24 cellular contexts compared by ENCODE assay signal in genomic region chr15:57373251-57373881, GRCh38. TPM values are rescaled to one million over a fixed set of nuclear protein-coding genes. Genes with fewer than 3 reads are reported as not detected.
A peak's percentile ranks its signal among the peaks of the same experiment; 100 is the strongest.
DNase-seq lines count a peak whose midpoint lies in the region; ATAC-seq, FAIRE-seq and TF ChIP-seq lines count a peak whose summit lies in the region.
"Had no signal": no experiment of that assay in that cellular context is flagged by ENCODE, and none has a peak within 500 bp of the region (broad histone marks: within the 10 kb centered on the region; RNA-seq: fewer than 3 reads in every experiment).

No MANE protein-coding gene starts in this region.

- no peak overlapping the region for H2AFZ ChIP-seq in K562 (ENCODE audit: low read depth, low read length)
- H2AFZ ChIP-seq in osteoblast (ENCODE audit: low read length): no peak overlapping the region
- H2AFZ ChIP-seq: GM23338 had no signal

- no peak overlapping the region for H4K8ac ChIP-seq in mesendoderm (ENCODE audit: low read depth, low read length)

- 2% methylated on average over 4 of the region's 4 CpGs for WGBS in K562 (ENCODE audit: insufficient coverage, low coverage, missing lambda C conversion rate)
- WGBS in mesendoderm (ENCODE audit: extremely low coverage, insufficient coverage, low lambda C conversion rate): no CpG with 5 or more reads among the region's 4 CpGs

- TF ChIP-seq EP300 in K562 (IDR thresholded peaks at IDR 0.05; ENCODE audit: low read length): no peak

- H4K20me1 ChIP-seq in K562 (replicated peaks; ENCODE audit: control insufficient read depth, insufficient read depth, low read length) (peaks cover 8% of the 10 kb centered on the region; the same call in 1 of the 2 replicates), osteoblast (ENCODE audit: insufficient read depth, low read length) (no peaks in the 10 kb centered on the region)

- no peak overlapping the region for H3K23ac ChIP-seq in mesendoderm (ENCODE audit: low read length)

- H3K4me3 ChIP-seq in HEK293 (ENCODE audit: low read depth, low read length): no peak overlapping the region
- H3K4me3 ChIP-seq in K562: no peak overlapping the region
- no peak overlapping the region for H3K4me3 ChIP-seq in mesendoderm (ENCODE audit: low read length)
- no peak overlapping the region for H3K4me3 ChIP-seq in osteoblast (ENCODE audit: insufficient read depth, low read length)
- H3K4me3 ChIP-seq: BLaER1 treated with 17β-estradiol and CSF1 and Interleukin-3, amounts not matched to agents 10 nM and 100 nM; GM12878; GM23338; HAP-1 had no signal

- peaks cover 10% of the 10 kb centered on the region for H3K4me1 Mint-ChIP-seq in HFFc6 (ENCODE audit: low read depth)

- ATAC-seq in K562 (no peak), HG03571 (IDR thresholded peaks at IDR 0.05; ENCODE audit: unreplicated experiment) (no peak), HG02759 (IDR thresholded peaks at IDR 0.05; ENCODE audit: unreplicated experiment) (no peak)
- ATAC-seq: GM12878, GM23338 had no signal

- H3K4ac ChIP-seq in mesendoderm (ENCODE audit: low read depth, low read length): no peak overlapping the region

- no peak overlapping the region for H2BK5ac ChIP-seq in mesendoderm (ENCODE audit: low read length)

- H3K36me3 Mint-ChIP-seq in HFFc6 (ENCODE audit: low read depth): no peaks in the 10 kb centered on the region

- no peak overlapping the region for H3K27ac ChIP-seq in HEK293 (ENCODE audit: extremely low read depth, low read depth, low read length)
- H3K27ac ChIP-seq in K562 (ENCODE audit: extremely low read depth, low read depth, low read length): no peak overlapping the region
- H3K27ac ChIP-seq in mesendoderm (ENCODE audit: low read depth, low read length): no peak overlapping the region
- no peak overlapping the region for H3K27ac ChIP-seq in osteoblast (ENCODE audit: low read depth, low read length)
- H3K27ac ChIP-seq: BLaER1 treated with 17β-estradiol and CSF1 and Interleukin-3, amounts not matched to agents 10 nM and 100 nM had no signal

- H3K4me1 ChIP-seq in HEK293 (ENCODE audit: control insufficient read depth, insufficient read depth, low read length) (peaks cover 3% of the 10 kb centered on the region; the same call in 1 of the 2 replicates), K562 (replicated peaks in 1 of 2; ENCODE audit: control insufficient read depth in 2 of 2, insufficient read depth in 2 of 2, low read length in 2 of 2) (peaks cover 0 to 11% of the 10 kb centered on the region in 2 experiments; a peak in 2 of 5 replicates), mesendoderm (ENCODE audit: control insufficient read depth, low read depth, low read length) (peaks cover 5% of the 10 kb centered on the region), osteoblast (ENCODE audit: insufficient read depth, low read length) (peaks cover 6% of the 10 kb centered on the region)
- H3K4me1 ChIP-seq: BE2C had no signal

- H3K27me3 ChIP-seq in K562 (ENCODE audit: control insufficient read depth in 2 of 2, insufficient read depth in 2 of 2, low read length in 2 of 2): peaks cover 37 to 67% of the 10 kb centered on the region in 2 experiments
- H3K27me3 ChIP-seq in mesendoderm (ENCODE audit: insufficient read depth, low read length, poor library complexity): no peaks in the 10 kb centered on the region
- H3K27me3 ChIP-seq in osteoblast (ENCODE audit: insufficient read depth, low read length): peaks cover 46% of the 10 kb centered on the region

- no peak overlapping the region for H3K27ac Mint-ChIP-seq in HFFc6
- H3K27ac Mint-ChIP-seq: CD4-positive, alpha-beta T cell; CD8-positive, alpha-beta memory T cell; GM23338 had no signal

- H3K18ac ChIP-seq in mesendoderm (ENCODE audit: low read length): no peak overlapping the region

- H3K9ac ChIP-seq in K562 (ENCODE audit: insufficient read depth in 1 of 2, low read depth in 2 of 2, low read length in 2 of 2) (no peak overlapping the region), mesendoderm (ENCODE audit: low read length) (no peak overlapping the region)
- H3K9ac ChIP-seq: BLaER1 treated with 17β-estradiol and CSF1 and Interleukin-3, amounts not matched to agents 10 nM and 100 nM had no signal

- intact Hi-C loops in K562 (cut with micrococcal nuclease): no loop called here

- CTCF ChIA-PET in HEK293 (lab: Yijun Ruan, JAX): no interaction called here
- CTCF ChIA-PET in K562 (lab: Yijun Ruan, JAX; ENCODE audit: low intra/inter-chr PET ratio): no interaction called here

- no TSS peak for BruUV-seq in K562 (replicated peaks; lab: Mats Ljungman, UMichigan)

- no peaks in the 10 kb centered on the region for H3K79me1 ChIP-seq in mesendoderm (ENCODE audit: low read length)

- H2BK120ac ChIP-seq in mesendoderm (ENCODE audit: low read depth, low read length): no peak overlapping the region

- H2AK5ac ChIP-seq in mesendoderm (ENCODE audit: low read length): peak overlapping the region; percentile 76

- no peak for TF ChIP-seq RAD21 in K562 (CRISPR knock-in tag; conservative IDR thresholded peaks at IDR 0.05 in 1 of 2, IDR thresholded peaks at IDR 0.05 in 1 of 2)

- H3K9me3 ChIP-seq in HEK293 (ENCODE audit: control insufficient read depth, insufficient read depth, low read depth, low read length) (no peaks in the 10 kb centered on the region), K562 (replicated peaks; ENCODE audit: control insufficient read depth, insufficient read depth, low read depth, low read length) (no peaks in the 10 kb centered on the region), osteoblast (ENCODE audit: low read depth, low read length) (no peaks in the 10 kb centered on the region)
- H3K9me3 ChIP-seq: BE2C, HAP-1 had no signal

- H3K4me3 Mint-ChIP-seq in HFFc6: no peak overlapping the region
- H3K4me3 Mint-ChIP-seq: CD4-positive, alpha-beta T cell; CD8-positive, alpha-beta memory T cell; GM23338 had no signal

- H3K9me1 ChIP-seq in K562 (ENCODE audit: control insufficient read depth, insufficient read depth, low read length): no peaks in the 10 kb centered on the region

- no peak for TF ChIP-seq POLR2A in K562 (conservative IDR thresholded peaks at IDR 0.05)

- H3K9me3 Mint-ChIP-seq in HFFc6: no peaks in the 10 kb centered on the region
- H3K9me3 Mint-ChIP-seq: CD4-positive, alpha-beta T cell; CD8-positive, alpha-beta memory T cell; GM23338 had no signal

- no peak overlapping the region for H4K5ac ChIP-seq in mesendoderm (ENCODE audit: low read length)

- in situ Hi-C loops in K562 (cut with MboI): no loop called here

- TF ChIP-seq CTCF in HEK293 (tag by site-specific recombination; IDR thresholded peaks at IDR 0.05) (no peak), K562 (IDR thresholded peaks at IDR 0.05 in 2 of 3, conservative IDR thresholded peaks at IDR 0.05 in 1 of 3; ENCODE audit: insufficient read depth in 2 of 3, low read depth in 1 of 3, low read length in 3 of 3) (no peak), osteoblast (IDR thresholded peaks at IDR 0.05; ENCODE audit: extremely low read depth, low read depth, low read length) (no peak), HFFc6 (IDR thresholded peaks at IDR 0.05) (no peak)

- H3K79me2 ChIP-seq in K562 (ENCODE audit: control insufficient read depth, insufficient read depth, low read length) (no peaks in the 10 kb centered on the region), mesendoderm (ENCODE audit: control insufficient read depth, insufficient read depth, low read length) (no peaks in the 10 kb centered on the region), osteoblast (ENCODE audit: insufficient read depth, low read length) (no peaks in the 10 kb centered on the region)

- POLR2A ChIA-PET in HEK293 (lab: Yijun Ruan, JAX): no interaction called here
- POLR2A ChIA-PET in K562 (lab: Yijun Ruan, JAX): no interaction called here

- H3K56ac ChIP-seq in mesendoderm (ENCODE audit: low read length): peak overlapping the region; percentile 31

- H2BK15ac ChIP-seq in mesendoderm (replicated peaks; ENCODE audit: low read depth): no peak overlapping the region

- FAIRE-seq in K562 (lab: Jason Lieb, UNC): no peak
- FAIRE-seq: D721Med, GM12878, H54 had no signal

- H3K36me3 ChIP-seq in HEK293 (ENCODE audit: control insufficient read depth in 2 of 2, insufficient read depth in 1 of 2, low read length in 2 of 2) (no peaks in the 10 kb centered on the region), K562 (ENCODE audit: control insufficient read depth, insufficient read depth, low read length) (no peaks in the 10 kb centered on the region), mesendoderm (ENCODE audit: control insufficient read depth, insufficient read depth, low read length) (no peaks in the 10 kb centered on the region), osteoblast (ENCODE audit: insufficient read depth, low read length) (no peaks in the 10 kb centered on the region)
- H3K36me3 ChIP-seq: BE2C; BLaER1 treated with 17β-estradiol and CSF1 and Interleukin-3, amounts not matched to agents 10 nM and 100 nM; HAP-1 had no signal

- H3K4me2 ChIP-seq in K562 (ENCODE audit: insufficient read depth, low read length): no peak overlapping the region
- H3K4me2 ChIP-seq in mesendoderm (ENCODE audit: low read length): no peak overlapping the region
- no peak overlapping the region for H3K4me2 ChIP-seq in osteoblast (ENCODE audit: insufficient read depth, low read length)
- H3K4me2 ChIP-seq: BLaER1 treated with 17β-estradiol and CSF1 and Interleukin-3, amounts not matched to agents 10 nM and 100 nM; GM23338 had no signal

- peaks cover 30% of the 10 kb centered on the region for H3K27me3 Mint-ChIP-seq in HFFc6 (ENCODE audit: insufficient read depth)

- DNase-seq in K562 (ENCODE audit: extremely low read depth in 1 of 4, low spot score in 3 of 4) (no peak), mesendoderm (no peak), osteoblast (ENCODE audit: insufficient read length, low spot score, missing footprints) (peak; percentile 64), HFFc6 (no peak), NCI-H1105 treated with DMSO at 0.1 percent for 48 hours (lab: John Stamatoyannopoulos, UW) (no peak)
- DNase-seq: ACHN; AML-193; BE2C; CD4-positive, alpha-beta T cell; CD8-positive, alpha-beta memory T cell; DMS 273 treated with DMSO at 0.1 percent for 48 hours; DMS79; EL; GDM1 had no signal

RNA-seq across cellular contexts. Expression of gene CGNL1, which starts 2.9 kb away (rescaled TPM):
- total RNA-seq in K562 (2011; cell fraction: chromatin; rRNA removed; ENCODE audit: low replicate concordance): not detected in 2 replicates
- not detected in 2 replicates for total RNA-seq in K562 (2011; cell fraction: nucleolus; rRNA removed)
- not detected in 2 replicates for total RNA-seq in K562 (2011; cell fraction: nucleoplasm; rRNA removed)
- total RNA-seq in K562 (2014; rRNA removed) (not detected in 2 replicates), K562 (2014; rRNA removed; fragmentation: Illumina TruSeq; extraction: Trizol) (not detected in 2 replicates), K562 (2015; rRNA removed; fragmentation: Illumina TruSeq; extraction: Trizol) (not detected in 2 replicates), K562 (2021) (0.07 and 0.18 TPM in 2 replicates), osteoblast (1.1 and 1.5 TPM in 2 replicates)
- polyA plus RNA-seq in K562 (2011; rRNA removed) (not detected in 2 replicates), K562 (2014; fragmentation: Illumina TruSeq; extraction: Trizol) (0.01 TPM in 1 of 2 replicates, not detected in the other), K562 (2014; fragmentation: Nextera tagmentation; extraction: Ambion mirVana) (not detected), K562 (2014; rRNA removed) (not detected in 2 replicates)
- not detected in 2 replicates for polyA plus RNA-seq in K562 (2011; cell fraction: cytosol; rRNA removed)
- 0.01 TPM in 1 of 2 replicates, not detected in the other for polyA plus RNA-seq in K562 (2011; cell fraction: nucleus; rRNA removed)
- 0.01 TPM in 1 of 2 replicates, not detected in the other for polyA plus RNA-seq in K562 (2012)
- not detected in 2 replicates for polyA minus RNA-seq in K562 (2011; rRNA and poly(A)+ RNA removed)
- polyA minus RNA-seq in K562 (2011; cell fraction: cytosol; rRNA and poly(A)+ RNA removed): not detected in 2 replicates
- not detected in 2 replicates for polyA minus RNA-seq in K562 (2011; cell fraction: nucleus; rRNA and poly(A)+ RNA removed)
- polyA plus RNA-seq in mesendoderm (2013, experiment 1 of 2): 8.1 TPM
- polyA plus RNA-seq in mesendoderm (2013, experiment 2 of 2): 8.8 TPM
- total RNA-seq in HFFc6 (2021; fragmentation: NEBNext Ultra II Directional; extraction: Animal tissue kit (Norgen Biotek cat#: 25700)): under 1 TPM in 4 of 6 experiments, not detected in 2; 0.05 to 0.20 (median 0.10) TPM
- total RNA-seq: CD4-positive, alpha-beta T cell; CD8-positive, alpha-beta memory T cell had no signal
- polyA plus RNA-seq: CD14-positive monocyte; CD8-positive, alpha-beta memory T cell had no signal

Comparison
In these comparisons a context has a peak if more than half of its experiments do, and no peak if none do; other contexts are left out.
1. Of the 44 proteins assayed by ChIP-seq in both K562 and HEK293: peak only in K562: none; only in HEK293: PRDM10; in both: none; in neither: 43.